ENCODE assay signal across 8 cellular contexts in genomic region chr1:201170533-201171062, GRCh38.
DNase-seq lines count a peak whose midpoint lies in the region; ATAC-seq, FAIRE-seq and TF ChIP-seq lines count a peak whose summit lies in the region.

No MANE protein-coding gene starts in this region.

- DNase-seq in D721Med (ENCODE audit: insufficient read length, low spot score): peak; percentile 90
- peak; percentile 75 for DNase-seq in activated T-cell treated with anti-CD3 and anti-CD28 coated beads for 48 hours (ENCODE audit: low read depth)
- DNase-seq in erythroblast (lab: John Stamatoyannopoulos, UW): peak; percentile 92 to 95
- peak; percentile 38 to 44 for DNase-seq in stimulated activated CD8-positive, alpha-beta memory T cell treated with anti-CD3 and anti-CD28 coated beads, Interleukin-7, amount 100 ng/mL, for 1 hour (ENCODE audit: low read depth in 2 of 2)

- ATAC-seq in GM21515 (IDR thresholded peaks at IDR 0.05; ENCODE audit: unreplicated experiment): peak; percentile 98

- H4K20me1 ChIP-seq in OCI-LY3 (ENCODE audit: insufficient read depth, low read length): no peaks in the 10 kb centered on the region

- H3K36me3 ChIP-seq in HUES6 (ENCODE audit: control insufficient read depth, insufficient read depth, low read length): no peaks in the 10 kb centered on the region
- no peaks in the 10 kb centered on the region for H3K36me3 ChIP-seq in OCI-LY3 (replicated peaks; ENCODE audit: low read depth, low read length)
- no peaks in the 10 kb centered on the region for H3K36me3 ChIP-seq in mucosa of stomach (ENCODE audit: control insufficient read depth, insufficient read depth, low read length)

- no peak for TF ChIP-seq CTCF in D721Med (IDR thresholded peaks at IDR 0.05; ENCODE audit: insufficient read depth, missing control alignments)
- TF ChIP-seq CTCF in OCI-LY3 (IDR thresholded peaks at IDR 0.05; ENCODE audit: low read depth, low read length): no peak

- peaks cover 10% of the 10 kb centered on the region for H3K4me1 ChIP-seq in HUES6 (ENCODE audit: control insufficient read depth, insufficient read depth, low read length)
- peaks cover 20% of the 10 kb centered on the region for H3K4me1 ChIP-seq in OCI-LY3 (ENCODE audit: low read length)
- H3K4me1 ChIP-seq in mucosa of stomach (ENCODE audit: control insufficient read depth, insufficient read depth, low read length): peaks cover 33% of the 10 kb centered on the region

- FAIRE-seq in D721Med (lab: Jason Lieb, UNC): peak; percentile 46

- peak overlapping the region; percentile 54; the same call in 1 of the 2 replicates for H3K27ac ChIP-seq in HUES6 (ENCODE audit: low read depth, low read length)
- peak overlapping the region; percentile 79 for H3K27ac ChIP-seq in OCI-LY3 (ENCODE audit: low read length)

- H3K27me3 ChIP-seq in HUES6 (ENCODE audit: control insufficient read depth, insufficient read depth, low read length) (peaks cover 25% of the 10 kb centered on the region; the same call in 1 of the 2 replicates), OCI-LY3 (ENCODE audit: low read depth, low read length) (peaks cover 6% of the 10 kb centered on the region; the same call in 1 of the 2 replicates), mucosa of stomach (ENCODE audit: control insufficient read depth, insufficient read depth, low read length) (no peaks in the 10 kb centered on the region)

- H3K9me3 ChIP-seq in HUES6 (ENCODE audit: control insufficient read depth, insufficient read depth, low read depth, low read length): no peaks in the 10 kb centered on the region
- no peaks in the 10 kb centered on the region for H3K9me3 ChIP-seq in OCI-LY3 (ENCODE audit: insufficient read depth, low read length)
- no peaks in the 10 kb centered on the region for H3K9me3 ChIP-seq in mucosa of stomach (ENCODE audit: control insufficient read depth, low read length)

- H2AFZ ChIP-seq in OCI-LY3 (ENCODE audit: low read depth, low read length): peak overlapping the region; percentile 86

- peak; percentile 48 for TF ChIP-seq POLR2A in erythroblast (IDR thresholded peaks at IDR 0.05; ENCODE audit: low read length)

- H3K9ac ChIP-seq in HUES6 (ENCODE audit: low read length) (peak overlapping the region; percentile 54), OCI-LY3 (ENCODE audit: low read length) (peak overlapping the region; percentile 83), mucosa of stomach (ENCODE audit: low read length) (peak overlapping the region; percentile 85)

- no peaks in the 10 kb centered on the region for H3K79me2 ChIP-seq in OCI-LY3 (ENCODE audit: low read length)

- peak overlapping the region; percentile 93 for H3K4me2 ChIP-seq in OCI-LY3 (ENCODE audit: low read length)

- H3K4me3 ChIP-seq in HUES6 (ENCODE audit: low read depth, low read length): peak overlapping the region; percentile 65
- H3K4me3 ChIP-seq in OCI-LY3 (ENCODE audit: low read length): peak overlapping the region; percentile 87
- peak overlapping the region; percentile 69 for H3K4me3 ChIP-seq in mucosa of stomach (ENCODE audit: low read length)

Comparison
In these comparisons a context has a peak if more than half of its experiments do, and no peak if none do; other contexts are left out.
1. Peak in every context shown above with its lines: DNase-seq, ATAC-seq, H3K4me3 ChIP-seq and H3K27ac ChIP-seq.
2. DNase-seq: peak in every context shown above with its lines; median percentile 94 in erythroblast; 90 in D721Med; 75 in activated T-cell treated with anti-CD3 and anti-CD28 coated beads for 48 hours; 41 in stimulated activated CD8-positive, alpha-beta memory T cell treated with anti-CD3 and anti-CD28 coated beads, Interleukin-7, amount 100 ng/mL, for 1 hour.